ENCODE assay signal across 1 cellular context in the genomic region with DNA sequence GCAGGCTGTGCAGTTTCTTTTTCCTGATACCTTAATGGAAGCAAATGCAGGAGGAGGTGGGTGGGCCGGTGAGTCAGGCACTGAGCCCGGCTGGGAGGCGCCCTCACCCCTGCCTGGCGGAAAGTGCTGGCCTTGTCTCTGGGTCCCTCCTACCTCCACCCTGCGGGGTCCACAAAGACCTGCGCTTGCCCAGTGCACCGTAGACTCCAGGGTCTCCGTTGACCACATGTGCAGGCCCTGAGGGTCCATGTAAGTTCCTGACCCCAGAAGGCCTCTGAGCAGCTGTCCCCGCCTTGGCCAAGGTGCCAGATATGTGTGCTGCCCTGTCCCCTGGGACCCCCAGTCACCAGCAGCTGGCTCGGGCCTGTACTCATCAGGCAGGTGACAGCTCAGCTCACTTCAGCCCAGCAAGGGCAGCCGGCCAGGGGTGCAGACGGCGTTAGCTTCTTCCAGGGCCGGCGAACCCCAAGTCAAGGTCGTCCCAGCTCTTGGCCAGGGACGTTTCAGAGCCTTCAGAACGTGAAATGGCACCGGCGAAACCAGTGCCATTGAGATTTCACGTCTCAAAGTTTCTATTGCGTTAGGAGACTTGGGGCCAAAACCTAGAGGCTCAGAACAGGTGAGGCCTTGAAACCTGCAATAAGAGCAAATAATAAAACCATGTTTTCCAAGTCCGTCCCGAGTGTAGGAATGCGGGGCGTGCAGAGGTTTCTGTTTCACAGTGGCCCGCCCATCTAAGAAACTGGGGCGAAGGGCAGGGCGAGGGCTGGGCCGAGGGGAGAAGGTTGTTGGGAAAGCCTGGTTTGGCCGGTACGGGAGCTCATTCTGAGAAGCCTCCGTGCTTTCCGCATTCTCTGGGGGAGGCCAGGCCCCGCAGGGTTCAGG.
A peak's percentile ranks its signal among the peaks of the same experiment; 100 is the strongest.
TF ChIP-seq lines count a peak whose summit lies in the region.

No MANE protein-coding gene starts in this region.

TF ChIP-seq in HEK293, 187 proteins besides CTCF, POLR2A, EP300 and RAD21 (continued from another document):
- TF ChIP-seq ZFHX2 (tag by site-specific recombination; conservative IDR thresholded peaks at IDR 0.05) (0 out of 2 replicates have a peak, but pooled peaks have one; percentile 24), ZNF335 (tag by site-specific recombination; conservative IDR thresholded peaks at IDR 0.05) (no peak), ZNF248 (tag by site-specific recombination; IDR thresholded peaks at IDR 0.05) (no peak), ZNF529 (tag by site-specific recombination; IDR thresholded peaks at IDR 0.05; ENCODE audit: insufficient replicate concordance) (no peak), ZNF514 (tag by site-specific recombination; IDR thresholded peaks at IDR 0.05) (no peak)
